Comparison of ENCODE assay signal across 27 cellular contexts in the genomic region with DNA sequence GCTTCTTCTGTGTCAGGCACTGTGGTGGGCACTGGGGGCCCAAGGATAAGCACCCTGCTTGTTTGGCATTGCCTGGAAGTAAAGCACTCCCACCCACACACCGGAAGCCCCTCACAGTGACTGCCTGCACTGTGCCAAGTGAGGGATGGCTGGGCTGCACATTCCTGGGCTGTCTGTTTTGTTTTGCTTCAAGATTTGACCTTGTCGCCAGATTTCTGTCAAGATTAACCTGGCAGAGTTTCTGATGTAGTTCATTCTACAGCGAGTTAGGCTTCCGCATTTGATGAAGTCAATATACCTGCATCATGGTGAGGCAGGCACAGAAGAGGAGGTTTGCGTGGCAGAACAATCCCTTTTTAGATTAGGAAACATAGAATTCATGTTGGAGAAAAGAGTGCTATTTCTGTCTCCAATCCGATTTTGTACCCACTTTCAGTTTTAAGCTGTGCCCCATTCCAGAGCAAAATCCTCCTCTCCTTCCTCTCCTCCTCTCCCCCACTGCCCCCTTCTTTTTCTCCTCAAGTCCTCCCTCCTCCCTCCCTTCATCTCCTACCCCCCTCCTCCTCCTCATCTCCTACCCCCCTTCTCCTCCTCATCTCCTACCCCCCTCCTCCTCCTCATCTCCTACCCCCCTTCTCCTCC.
"Had no signal": no experiment of that assay in that cellular context is flagged by ENCODE, and none has a peak within 500 bp of the region (broad histone marks: within the 10 kb centered on the region; RNA-seq: fewer than 3 reads in every experiment).

No MANE protein-coding gene starts in this region.

- H3K27ac Mint-ChIP-seq: activated B cell treated with CpG ODN at 0.5 μM for 24 hours; activated CD4-positive, alpha-beta memory T cell treated with anti-CD3 and anti-CD28 coated beads, Interleukin-2, amount 10 ng/mL, durations not matched to agents 7 days and 5 days; activated CD8-positive, alpha-beta memory T cell treated with anti-CD3 and anti-CD28 coated beads, Interleukin-2, amount 10 ng/mL, durations not matched to agents 7 days and 5 days; activated naive CD8-positive, alpha-beta T cell treated with anti-CD3 and anti-CD28 coated beads for 36 hours; activated T-helper 17 cell treated with anti-CD3 and anti-CD28 coated beads, Interleukin-2, amount 50 U/mL, for 72 hours; memory B cell; naive thymus-derived CD4-positive, alpha-beta T cell had no signal

- ATAC-seq: activated CD8-positive, alpha-beta memory T cell treated with anti-CD3 and anti-CD28 coated beads, Interleukin-2, amount 10 ng/mL, durations not matched to agents 7 days and 5 days; activated T-helper 17 cell treated with anti-CD3 and anti-CD28 coated beads, Interleukin-2, amount 50 U/mL, for 72 hours; body of pancreas; gastrocnemius medialis; heart left ventricle; left ventricle myocardium superior; naive thymus-derived CD4-positive, alpha-beta T cell; stimulated activated naive CD8-positive, alpha-beta T cell treated with anti-CD3 and anti-CD28 coated beads, Interleukin-15, Interleukin-2, amounts not matched to agents 100 U/mL and 50 U/mL, for 24 hours had no signal

- H3K4me1 Mint-ChIP-seq: activated CD4-positive, alpha-beta memory T cell treated with anti-CD3 and anti-CD28 coated beads, Interleukin-2, amount 10 ng/mL, durations not matched to agents 7 days and 5 days; activated naive CD8-positive, alpha-beta T cell treated with anti-CD3 and anti-CD28 coated beads for 36 hours; activated T-helper 17 cell treated with anti-CD3 and anti-CD28 coated beads, Interleukin-2, amount 50 U/mL, for 72 hours had no signal

- H3K36me3 ChIP-seq: gastrocnemius medialis, heart left ventricle, pancreas, tibial artery, vagina had no signal

- H3K9me3 ChIP-seq: body of pancreas, gastrocnemius medialis, heart left ventricle, pancreas, tibial artery, vagina had no signal

- H3K36me3 Mint-ChIP-seq: activated CD8-positive, alpha-beta memory T cell treated with anti-CD3 and anti-CD28 coated beads, Interleukin-2, amount 10 ng/mL, durations not matched to agents 7 days and 5 days; activated naive CD8-positive, alpha-beta T cell treated with anti-CD3 and anti-CD28 coated beads for 36 hours; memory B cell; naive thymus-derived CD4-positive, alpha-beta T cell had no signal

- H3K4me1 ChIP-seq: body of pancreas, pancreas, vagina had no signal

- H3K4me3 ChIP-seq: body of pancreas, gastrocnemius medialis, heart left ventricle, pancreas, tibial artery, vagina had no signal

- DNase-seq: activated B cell treated with CpG ODN at 0.5 μM for 24 hours; activated CD4-positive, alpha-beta memory T cell treated with anti-CD3 and anti-CD28 coated beads, Interleukin-2, amount 10 ng/mL, durations not matched to agents 7 days and 5 days; activated CD4-positive, alpha-beta T cell treated with anti-CD3 and anti-CD28 coated beads for 48 hours; activated CD8-positive, alpha-beta memory T cell treated with anti-CD3 and anti-CD28 coated beads, Interleukin-2, amount 10 ng/mL, durations not matched to agents 7 days and 5 days; activated naive CD4-positive, alpha-beta T cell; activated naive CD8-positive, alpha-beta T cell treated with anti-CD3 and anti-CD28 coated beads for 36 hours; activated T-cell treated with anti-CD3 and anti-CD28 coated beads, Interleukin-2, amount 50 U/mL, for 1 hour; amniotic stem cell; body of pancreas; central memory CD4-positive, alpha-beta T cell; dorsolateral prefrontal cortex; gastrocnemius medialis; heart left ventricle; kidney glomerular epithelial cell; left ventricle myocardium superior; naive thymus-derived CD4-positive, alpha-beta T cell; pancreas; stimulated activated CD4-positive, alpha-beta T cell treated with anti-CD3 and anti-CD28 coated beads, Interleukin-1b, Interleukin-23, amount 100 ng/mL, for 48 hours; stimulated activated CD8-positive, alpha-beta memory T cell treated with anti-CD3 and anti-CD28 coated beads, Interleukin-4, amount 100 ng/mL, for 48 hours; stimulated activated naive CD8-positive, alpha-beta T cell treated with anti-CD3 and anti-CD28 coated beads, Interleukin-15, Interleukin-2, amounts not matched to agents 100 U/mL and 50 U/mL, for 24 hours; substantia nigra; T-helper 1 cell; T-helper 9 cell; tibial artery had no signal

- H3K9me3 Mint-ChIP-seq: activated B cell treated with CpG ODN at 0.5 μM for 24 hours; activated CD4-positive, alpha-beta memory T cell treated with anti-CD3 and anti-CD28 coated beads, Interleukin-2, amount 10 ng/mL, durations not matched to agents 7 days and 5 days; activated naive CD8-positive, alpha-beta T cell treated with anti-CD3 and anti-CD28 coated beads for 36 hours; activated T-helper 17 cell treated with anti-CD3 and anti-CD28 coated beads, Interleukin-2, amount 50 U/mL, for 72 hours; naive thymus-derived CD4-positive, alpha-beta T cell had no signal

- H3K27ac ChIP-seq: body of pancreas, gastrocnemius medialis, heart left ventricle, pancreas, tibial artery, vagina had no signal

- H3K4me3 Mint-ChIP-seq: activated B cell treated with CpG ODN at 0.5 μM for 24 hours; activated CD4-positive, alpha-beta memory T cell treated with anti-CD3 and anti-CD28 coated beads, Interleukin-2, amount 10 ng/mL, durations not matched to agents 7 days and 5 days; activated CD8-positive, alpha-beta memory T cell treated with anti-CD3 and anti-CD28 coated beads, Interleukin-2, amount 10 ng/mL, durations not matched to agents 7 days and 5 days; activated naive CD8-positive, alpha-beta T cell treated with anti-CD3 and anti-CD28 coated beads for 36 hours; activated T-helper 17 cell treated with anti-CD3 and anti-CD28 coated beads, Interleukin-2, amount 50 U/mL, for 72 hours; memory B cell; naive thymus-derived CD4-positive, alpha-beta T cell had no signal

- H3K27me3 ChIP-seq: body of pancreas, dorsolateral prefrontal cortex, gastrocnemius medialis, heart left ventricle, pancreas, vagina had no signal
